ENCODE assay signal across 1 cellular context in the genomic region with DNA sequence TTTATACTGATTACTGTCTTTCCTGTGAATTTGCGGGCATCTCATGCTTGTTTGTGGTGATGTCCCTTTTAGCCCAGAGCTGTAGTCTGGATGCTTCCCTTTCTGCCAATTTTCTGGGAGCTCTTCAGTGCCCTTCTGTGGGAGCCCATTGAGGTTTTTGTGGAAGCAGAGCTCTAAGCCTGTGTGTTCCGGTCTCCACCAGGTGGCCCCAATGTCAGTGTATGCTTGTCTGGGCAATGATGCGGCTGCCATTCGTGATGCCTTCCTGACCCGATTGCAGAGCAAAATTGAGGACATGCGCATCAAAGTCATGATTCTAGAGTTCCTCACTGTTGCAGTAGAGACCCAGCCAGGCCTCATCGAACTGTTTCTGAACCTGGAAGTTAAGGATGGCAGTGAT.
TF ChIP-seq lines count a peak whose summit lies in the region.

No MANE protein-coding gene starts in this region.

TF ChIP-seq in IMR-90, 13 proteins besides CTCF, POLR2A, EP300 and RAD21:
- TF ChIP-seq CHD1 (IDR thresholded peaks at IDR 0.05; ENCODE audit: low read depth, low read length) (no peak), CEBPB (IDR thresholded peaks at IDR 0.05; ENCODE audit: low read depth, low read length) (no peak), BHLHE40 (IDR thresholded peaks at IDR 0.05; ENCODE audit: low read depth, low read length) (no peak), MAFK (IDR thresholded peaks at IDR 0.05; ENCODE audit: low read depth, low read length) (no peak), USF2 (IDR thresholded peaks at IDR 0.05; ENCODE audit: low read depth, low read length) (no peak), SMC3 (IDR thresholded peaks at IDR 0.05; ENCODE audit: low read depth, low read length) (no peak), NFE2L2 (IDR thresholded peaks at IDR 0.05; ENCODE audit: low read depth, low read length) (no peak), ELK1 (IDR thresholded peaks at IDR 0.05; ENCODE audit: borderline replicate concordance, low read depth, low read length) (no peak), RCOR1 (IDR thresholded peaks at IDR 0.05; ENCODE audit: insufficient replicate concordance, low read length) (no peak), FOS (IDR thresholded peaks at IDR 0.05; ENCODE audit: low read depth, low read length) (no peak), RFX5 (IDR thresholded peaks at IDR 0.05; ENCODE audit: low read depth, low read length) (no peak), MAZ (IDR thresholded peaks at IDR 0.05; ENCODE audit: borderline replicate concordance, low read depth, low read length) (no peak), MXI1 (IDR thresholded peaks at IDR 0.05; ENCODE audit: borderline replicate concordance, low read depth, low read length) (no peak)
